ENCODE assay signal across 2 cellular contexts in the genomic region with DNA sequence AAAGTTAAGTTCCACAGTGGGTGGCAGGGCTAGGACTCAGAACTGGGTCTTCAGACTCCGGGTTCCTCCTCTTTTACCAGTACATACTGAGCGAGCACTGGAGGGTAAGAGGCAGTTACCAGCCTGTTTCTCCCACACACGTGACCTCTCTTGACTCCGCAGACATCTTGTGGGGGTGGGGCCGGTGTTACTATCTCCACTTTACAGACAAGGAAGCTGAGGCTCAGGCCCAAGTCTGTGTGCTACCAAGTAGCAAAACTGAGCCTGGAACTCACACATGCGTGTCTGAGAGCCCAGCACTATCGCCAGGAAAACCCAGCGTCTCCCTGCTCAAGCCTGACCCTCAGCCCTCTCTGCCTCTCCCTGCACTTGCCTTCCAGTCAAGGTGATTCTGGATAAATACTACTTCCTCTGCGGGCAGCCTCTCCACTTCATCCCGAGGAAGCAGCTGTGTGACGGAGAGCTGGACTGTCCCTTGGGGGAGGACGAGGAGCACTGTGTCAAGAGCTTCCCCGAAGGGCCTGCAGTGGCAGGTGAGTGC.
TF ChIP-seq lines count a peak whose summit lies in the region.

No MANE protein-coding gene starts in this region.

TF ChIP-seq in GM12878, 131 proteins besides CTCF, POLR2A, EP300 and RAD21:
- TF ChIP-seq TARDBP (IDR thresholded peaks at IDR 0.05; ENCODE audit: borderline replicate concordance), result no peak
- no peak for TF ChIP-seq JUNB (IDR thresholded peaks at IDR 0.05)
- TF ChIP-seq TCF3 (IDR thresholded peaks at IDR 0.05; ENCODE audit: borderline replicate concordance, insufficient read depth, low read depth, low read length), result no peak
- TF ChIP-seq RAD51 (IDR thresholded peaks at IDR 0.05), result no peak
- no peak for TF ChIP-seq KAT2A (conservative IDR thresholded peaks at IDR 0.05; ENCODE audit: control insufficient read depth, low read depth, low read length)
- TF ChIP-seq NR2F1 (conservative IDR thresholded peaks at IDR 0.05), result peak; percentile 54
- TF ChIP-seq SMARCA5 (IDR thresholded peaks at IDR 0.05), result no peak
- no peak for TF ChIP-seq RBBP5 (conservative IDR thresholded peaks at IDR 0.05)

TF ChIP-seq in WTC11, 78 proteins besides CTCF, POLR2A, EP300 and RAD21:
- TF ChIP-seq NFYB (CRISPR knock-in tag; conservative IDR thresholded peaks at IDR 0.05; ENCODE audit: low read depth) (no peak), ZSCAN18 (CRISPR knock-in tag; IDR thresholded peaks at IDR 0.05) (no peak), ZNF317 (CRISPR knock-in tag; IDR thresholded peaks at IDR 0.05; ENCODE audit: borderline replicate concordance, low read depth) (no peak), TP53 (CRISPR knock-in tag; IDR thresholded peaks at IDR 0.05) (no peak), GRHL2 (CRISPR knock-in tag; IDR thresholded peaks at IDR 0.05; ENCODE audit: insufficient replicate concordance, severe bottlenecking) (no peak), CREB1 (CRISPR knock-in tag; IDR thresholded peaks at IDR 0.05) (no peak), ETV6 (CRISPR knock-in tag; IDR thresholded peaks at IDR 0.05) (no peak), PRDM15 (CRISPR knock-in tag; IDR thresholded peaks at IDR 0.05) (no peak), ZNF425 (CRISPR knock-in tag; conservative IDR thresholded peaks at IDR 0.05) (no peak), SOX15 (CRISPR knock-in tag; IDR thresholded peaks at IDR 0.05) (no peak), NR3C1 (CRISPR knock-in tag; conservative IDR thresholded peaks at IDR 0.05; ENCODE audit: low read depth) (no peak), EMX1 (CRISPR knock-in tag; IDR thresholded peaks at IDR 0.05) (no peak), ESRRA (CRISPR knock-in tag; IDR thresholded peaks at IDR 0.05; ENCODE audit: borderline replicate concordance) (no peak), ZNF396 (CRISPR knock-in tag; IDR thresholded peaks at IDR 0.05; ENCODE audit: borderline replicate concordance) (no peak), JAZF1 (CRISPR knock-in tag; IDR thresholded peaks at IDR 0.05) (no peak), ZNF416 (CRISPR knock-in tag; IDR thresholded peaks at IDR 0.05) (no peak)
- TF ChIP-seq, protein P1, sequence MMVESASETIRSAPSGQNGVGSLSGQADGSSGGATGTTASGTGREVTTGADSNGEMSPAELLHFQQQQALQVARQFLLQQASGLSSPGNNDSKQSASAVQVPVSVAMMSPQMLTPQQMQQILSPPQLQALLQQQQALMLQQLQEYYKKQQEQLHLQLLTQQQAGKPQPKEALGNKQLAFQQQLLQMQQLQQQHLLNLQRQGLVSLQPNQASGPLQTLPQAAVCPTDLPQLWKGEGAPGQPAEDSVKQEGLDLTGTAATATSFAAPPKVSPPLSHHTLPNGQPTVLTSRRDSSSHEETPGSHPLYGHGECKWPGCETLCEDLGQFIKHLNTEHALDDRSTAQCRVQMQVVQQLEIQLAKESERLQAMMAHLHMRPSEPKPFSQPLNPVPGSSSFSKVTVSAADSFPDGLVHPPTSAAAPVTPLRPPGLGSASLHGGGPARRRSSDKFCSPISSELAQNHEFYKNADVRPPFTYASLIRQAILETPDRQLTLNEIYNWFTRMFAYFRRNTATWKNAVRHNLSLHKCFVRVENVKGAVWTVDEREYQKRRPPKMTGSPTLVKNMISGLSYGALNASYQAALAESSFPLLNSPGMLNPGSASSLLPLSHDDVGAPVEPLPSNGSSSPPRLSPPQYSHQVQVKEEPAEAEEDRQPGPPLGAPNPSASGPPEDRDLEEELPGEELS (CRISPR knock-in tag; IDR thresholded peaks at IDR 0.05), result no peak
